8 cellular contexts compared by ENCODE assay signal in genomic region chr7:158957507-158957900, GRCh38.
DNase-seq lines count a peak whose midpoint lies in the region; ATAC-seq, FAIRE-seq and TF ChIP-seq lines count a peak whose summit lies in the region.

No MANE protein-coding gene starts in this region.

- no peaks in the 10 kb centered on the region for H3K36me3 Mint-ChIP-seq in activated CD8-positive, alpha-beta memory T cell treated with anti-CD3 and anti-CD28 coated beads, Interleukin-2, amount 10 ng/mL, durations not matched to agents 7 days and 5 days
- H3K36me3 Mint-ChIP-seq in stimulated activated memory B cell treated with anti-CD40 and anti-IgM and Interleukin-4, amounts not matched to agents 10 μg/mL and 1 μg/mL and 100 μg/mL, for 72 hours: no peaks in the 10 kb centered on the region

- ATAC-seq in activated CD8-positive, alpha-beta memory T cell treated with anti-CD3 and anti-CD28 coated beads, Interleukin-2, amount 10 ng/mL, durations not matched to agents 7 days and 5 days: peak; percentile 46
- peak; percentile 76 for ATAC-seq in K562
- ATAC-seq in stimulated activated memory B cell treated with anti-CD40 and anti-IgM and Interleukin-4, amounts not matched to agents 10 μg/mL and 1 μg/mL and 100 μg/mL, for 72 hours: no peak

- H3K9me1 ChIP-seq in K562 (ENCODE audit: control insufficient read depth, insufficient read depth, low read length): no peaks in the 10 kb centered on the region

- TF ChIP-seq RAD21 in K562 (CRISPR knock-in tag; conservative IDR thresholded peaks at IDR 0.05 in 1 of 2, IDR thresholded peaks at IDR 0.05 in 1 of 2): no peak

- WGBS in K562 (ENCODE audit: insufficient coverage, low coverage, missing lambda C conversion rate): 6% methylated on average over 26 of the region's 26 CpGs
- 20 to 28% methylated on average over 15 to 26 of the region's 26 CpGs for WGBS in lower leg skin, 2 donors

- TF ChIP-seq EP300 in K562 (IDR thresholded peaks at IDR 0.05; ENCODE audit: low read length): no peak

- peak overlapping the region; percentile 20 for H3K4me3 ChIP-seq in K562
- no peak overlapping the region for H3K4me3 ChIP-seq in lower leg skin (ENCODE audit: low read depth, poor library complexity, severe bottlenecking)
- no peak overlapping the region for H3K4me3 ChIP-seq in uterus

- no peak for TF ChIP-seq CTCF in K562 (IDR thresholded peaks at IDR 0.05 in 2 of 3, conservative IDR thresholded peaks at IDR 0.05 in 1 of 3; ENCODE audit: insufficient read depth in 2 of 3, low read depth in 1 of 3, low read length in 3 of 3)
- no peak for TF ChIP-seq CTCF in lower leg skin (IDR thresholded peaks at IDR 0.05)
- no peak for TF ChIP-seq CTCF in uterus (IDR thresholded peaks at IDR 0.05)

- H2AFZ ChIP-seq in K562 (ENCODE audit: low read depth, low read length): peak overlapping the region; percentile 69

- H3K27ac ChIP-seq in K562 (ENCODE audit: extremely low read depth, low read depth, low read length) (no peak overlapping the region), uterus (no peak overlapping the region)

- H3K9me3 Mint-ChIP-seq in activated CD8-positive, alpha-beta memory T cell treated with anti-CD3 and anti-CD28 coated beads, Interleukin-2, amount 10 ng/mL, durations not matched to agents 7 days and 5 days (ENCODE audit: low read depth): no peaks in the 10 kb centered on the region
- no peaks in the 10 kb centered on the region for H3K9me3 Mint-ChIP-seq in stimulated activated memory B cell treated with anti-CD40 and anti-IgM and Interleukin-4, amounts not matched to agents 10 μg/mL and 1 μg/mL and 100 μg/mL, for 72 hours

- POLR2A ChIA-PET in K562 (lab: Yijun Ruan, JAX): interaction anchor here (0.6 to 1.5 kb wide), 3 partner anchors 19 to 445 kb away, joined by 3 read pairs; no protein-coding TSS in a partner anchor

- peaks cover 13 to 29% of the 10 kb centered on the region in 2 experiments; a peak in 4 of 5 replicates for H3K4me1 ChIP-seq in K562 (replicated peaks in 1 of 2; ENCODE audit: control insufficient read depth in 2 of 2, insufficient read depth in 2 of 2, low read length in 2 of 2)
- peaks cover 0 to 6% of the 10 kb centered on the region in 2 donors for H3K4me1 ChIP-seq in uterus

- no peaks in the 10 kb centered on the region for H4K20me1 ChIP-seq in K562 (replicated peaks; ENCODE audit: control insufficient read depth, insufficient read depth, low read length)

- H3K9ac ChIP-seq in K562 (ENCODE audit: insufficient read depth in 1 of 2, low read depth in 2 of 2, low read length in 2 of 2): peak overlapping the region; percentile 3 to 76; a peak in 2 of 4 replicates

- no peaks in the 10 kb centered on the region for H3K79me2 ChIP-seq in K562 (ENCODE audit: control insufficient read depth, insufficient read depth, low read length)

- CTCF ChIA-PET in activated CD8-positive, alpha-beta memory T cell treated with anti-CD3 and anti-CD28 coated beads, Interleukin-2, amount 10 ng/mL, durations not matched to agents 7 days and 5 days (lab: Charles Lee): interaction anchor here (1.0 to 2.1 kb wide), 2 partner anchors 19 to 24 kb away, joined by 3 to 8 read pairs; no protein-coding TSS in a partner anchor
- CTCF ChIA-PET in K562 (lab: Yijun Ruan, JAX; ENCODE audit: low intra/inter-chr PET ratio): no interaction called here

- H3K27me3 ChIP-seq in K562 (ENCODE audit: control insufficient read depth in 2 of 2, insufficient read depth in 2 of 2, low read length in 2 of 2) (peaks cover 0 to 16% of the 10 kb centered on the region in 2 experiments; a peak in 3 of 5 replicates), uterus (peaks cover 0 to 13% of the 10 kb centered on the region in 2 donors)

- in situ Hi-C loops in K562 (cut with MboI): no loop called here

- no peaks in the 10 kb centered on the region for H3K36me3 ChIP-seq in K562 (ENCODE audit: control insufficient read depth, insufficient read depth, low read length)
- no peaks in the 10 kb centered on the region for H3K36me3 ChIP-seq in uterus

- intact Hi-C loops in K562 (cut with micrococcal nuclease) (no loop called here), lower leg skin (cut with DNase I; ENCODE audit: low total_unique reads) (no loop called here), uterus (cut with DNase I; ENCODE audit: low total_unique reads) (no loop called here)

- H3K4me1 Mint-ChIP-seq in activated CD8-positive, alpha-beta memory T cell treated with anti-CD3 and anti-CD28 coated beads, Interleukin-2, amount 10 ng/mL, durations not matched to agents 7 days and 5 days: peaks cover 12% of the 10 kb centered on the region
- H3K4me1 Mint-ChIP-seq in stimulated activated memory B cell treated with anti-CD40 and anti-IgM and Interleukin-4, amounts not matched to agents 10 μg/mL and 1 μg/mL and 100 μg/mL, for 72 hours: peaks cover 18% of the 10 kb centered on the region

- peaks cover 24% of the 10 kb centered on the region for H3K27me3 Mint-ChIP-seq in activated CD8-positive, alpha-beta memory T cell treated with anti-CD3 and anti-CD28 coated beads, Interleukin-2, amount 10 ng/mL, durations not matched to agents 7 days and 5 days
- peaks cover 23% of the 10 kb centered on the region for H3K27me3 Mint-ChIP-seq in stimulated activated memory B cell treated with anti-CD40 and anti-IgM and Interleukin-4, amounts not matched to agents 10 μg/mL and 1 μg/mL and 100 μg/mL, for 72 hours

- no peak for TF ChIP-seq POLR2A in K562 (conservative IDR thresholded peaks at IDR 0.05)
- no peak for TF ChIP-seq POLR2A in lower leg skin (IDR thresholded peaks at IDR 0.05)
- TF ChIP-seq POLR2A in uterus (IDR thresholded peaks at IDR 0.05): no peak

- H3K4me3 Mint-ChIP-seq in activated CD8-positive, alpha-beta memory T cell treated with anti-CD3 and anti-CD28 coated beads, Interleukin-2, amount 10 ng/mL, durations not matched to agents 7 days and 5 days: peak overlapping the region; percentile 67
- H3K4me3 Mint-ChIP-seq in stimulated activated memory B cell treated with anti-CD40 and anti-IgM and Interleukin-4, amounts not matched to agents 10 μg/mL and 1 μg/mL and 100 μg/mL, for 72 hours: peak overlapping the region; percentile 66

- no peak overlapping the region for H3K27ac Mint-ChIP-seq in activated CD8-positive, alpha-beta memory T cell treated with anti-CD3 and anti-CD28 coated beads, Interleukin-2, amount 10 ng/mL, durations not matched to agents 7 days and 5 days
- no peak overlapping the region for H3K27ac Mint-ChIP-seq in stimulated activated memory B cell treated with anti-CD40 and anti-IgM and Interleukin-4, amounts not matched to agents 10 μg/mL and 1 μg/mL and 100 μg/mL, for 72 hours

- H3K4me2 ChIP-seq in K562 (ENCODE audit: insufficient read depth, low read length): peak overlapping the region; percentile 80

- H3K9me3 ChIP-seq in K562 (replicated peaks; ENCODE audit: control insufficient read depth, insufficient read depth, low read depth, low read length) (peaks cover 5% of the 10 kb centered on the region; the same call in 1 of the 2 replicates), uterus (no peaks in the 10 kb centered on the region)

- no TSS peak for BruUV-seq in K562 (replicated peaks; lab: Mats Ljungman, UMichigan)

- no peak for FAIRE-seq in K562 (lab: Jason Lieb, UNC)

- DNase-seq in activated CD8-positive, alpha-beta memory T cell treated with anti-CD3 and anti-CD28 coated beads, Interleukin-2, amount 10 ng/mL, durations not matched to agents 7 days and 5 days: no peak
- no peak for DNase-seq in activated CD8-positive, alpha-beta memory T cell treated with anti-CD3 and anti-CD28 coated beads, Interleukin-2, amount 50 U/mL, for 48 hours
- DNase-seq in NCI-H187 (lab: John Stamatoyannopoulos, UW) (peak; percentile 77 to 94), K562 (ENCODE audit: extremely low read depth in 1 of 4, low spot score in 3 of 4) (peak in 2 of 4 experiments; percentile 50 to 57), lower leg skin (ENCODE audit: low spot score in 2 of 2) (no peak), iPS-NIHi7 (ENCODE audit: extremely low spot score) (no peak), uterus (no peak)

TF ChIP-seq in K562, 482 proteins besides CTCF, POLR2A, EP300 and RAD21 (continues in another document):
- TF ChIP-seq HNRNPLL (IDR thresholded peaks at IDR 0.05; ENCODE audit: low read depth, low read length, poor library complexity, severe bottlenecking) (peak; percentile 38), SMARCE1 (IDR thresholded peaks at IDR 0.05) (0 out of 2 replicates have a peak, but pooled peaks have one; percentile 23), NCOA4 (IDR thresholded peaks at IDR 0.05; ENCODE audit: partially characterized antibody) (no peak), HDAC1 (IDR thresholded peaks at IDR 0.05) (peak in 1 of 2 experiments; percentile 31; a peak in 1 of 4 replicates), MTA3 (IDR thresholded peaks at IDR 0.05; ENCODE audit: borderline replicate concordance) (peak; percentile 37; the same call in 1 of the 2 replicates), RCOR1 (IDR thresholded peaks at IDR 0.05; ENCODE audit: borderline replicate concordance in 1 of 2, low read depth in 2 of 2, low read length in 2 of 2) (no peak), HMGN3 (IDR thresholded peaks at IDR 0.05; ENCODE audit: borderline replicate concordance, extremely low read depth, insufficient read length, low read depth, low read length) (peak; percentile 8), L3MBTL2 (IDR thresholded peaks at IDR 0.05) (peak; percentile 47), TFAP4 (CRISPR knock-in tag; IDR thresholded peaks at IDR 0.05; ENCODE audit: borderline replicate concordance) (peak; percentile 20; the same call in 1 of the 2 replicates), CBFA2T3 (IDR thresholded peaks at IDR 0.05) (peak; percentile 49), STAG1 (CRISPR knock-in tag; IDR thresholded peaks at IDR 0.05; ENCODE audit: borderline replicate concordance) (no peak), ZBTB9 (CRISPR knock-in tag; IDR thresholded peaks at IDR 0.05) (no peak), PHB (CRISPR knock-in tag; IDR thresholded peaks at IDR 0.05) (0 out of 2 replicates have a peak, but pooled peaks have one; percentile 42)

Comparison
In these comparisons a context has a peak if more than half of its experiments do, and no peak if none do; other contexts are left out.
1. DNase-seq: peak in NCI-H187 (2 of 2); none in activated CD8-positive, alpha-beta memory T cell treated with anti-CD3 and anti-CD28 coated beads, Interleukin-2, amount 10 ng/mL, durations not matched to agents 7 days and 5 days (single experiment), activated CD8-positive, alpha-beta memory T cell treated with anti-CD3 and anti-CD28 coated beads, Interleukin-2, amount 50 U/mL, for 48 hours (single experiment), lower leg skin (0 of 2), iPS-NIHi7 (single experiment) and uterus (0 of 2).